ENCODE assay signal across 8 cellular contexts in the genomic region with DNA sequence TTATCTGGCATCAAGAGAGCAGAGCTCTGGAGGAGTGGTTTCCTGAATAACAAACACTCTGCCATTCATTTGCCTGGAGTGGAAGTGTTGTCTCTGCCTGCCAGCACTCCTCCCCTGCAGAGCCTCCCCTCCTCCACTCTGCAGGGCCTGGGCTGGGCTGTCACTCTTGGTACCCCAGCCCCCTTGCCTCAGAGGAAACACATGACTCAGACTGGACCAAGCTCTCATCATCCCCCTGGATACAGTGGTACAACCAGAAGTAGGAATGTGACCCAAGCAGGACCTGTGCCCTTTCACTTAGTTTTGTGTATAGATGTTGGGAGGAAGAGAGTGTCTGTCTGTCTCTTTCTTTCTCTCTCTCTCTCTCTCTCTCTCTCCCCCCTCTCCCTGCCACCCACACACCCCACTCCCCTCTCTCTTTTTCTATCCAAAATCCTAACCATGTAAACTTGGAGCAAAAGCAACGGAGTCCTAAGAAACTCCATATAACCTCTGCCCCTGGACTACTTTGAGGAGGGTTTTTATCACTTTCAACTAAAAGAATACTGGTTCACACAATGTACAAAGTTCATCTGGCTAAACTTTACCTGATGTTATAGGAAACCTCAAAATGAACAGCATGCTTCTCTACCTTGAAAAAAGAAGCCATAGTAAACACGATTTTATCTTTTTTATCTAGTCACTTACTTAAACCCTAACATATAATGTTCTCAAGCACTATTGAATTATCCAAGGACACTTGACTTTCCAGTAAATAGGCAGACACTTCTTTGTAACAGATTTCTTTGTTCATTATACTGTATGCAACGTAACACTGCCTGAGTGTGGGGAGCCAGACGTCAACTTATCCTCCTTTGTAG. TPM values are rescaled to one million over a fixed set of nuclear protein-coding genes. Genes with fewer than 3 reads are reported as not detected.
A peak's percentile ranks its signal among the peaks of the same experiment; 100 is the strongest.
DNase-seq lines count a peak whose midpoint lies in the region; ATAC-seq and TF ChIP-seq lines count a peak whose summit lies in the region.

No MANE protein-coding gene starts in this region.

- ATAC-seq in omental fat pad (ENCODE audit: low FRiP score) = peak; percentile 75
- ATAC-seq in activated T-helper 17 cell treated with anti-CD3 and anti-CD28 coated beads, Interleukin-2, amount 50 U/mL, for 72 hours (replicated peaks) = no peak

- no peaks in the 10 kb centered on the region for H3K9me3 Mint-ChIP-seq in activated CD4-positive, alpha-beta memory T cell treated with anti-CD3 and anti-CD28 coated beads, Interleukin-2, amount 10 ng/mL, durations not matched to agents 7 days and 5 days
- H3K9me3 Mint-ChIP-seq in activated T-helper 17 cell treated with anti-CD3 and anti-CD28 coated beads, Interleukin-2, amount 50 U/mL, for 72 hours = no peaks in the 10 kb centered on the region

- no peak overlapping the region for H3K27ac Mint-ChIP-seq in activated CD4-positive, alpha-beta memory T cell treated with anti-CD3 and anti-CD28 coated beads, Interleukin-2, amount 10 ng/mL, durations not matched to agents 7 days and 5 days
- no peak overlapping the region for H3K27ac Mint-ChIP-seq in activated T-helper 17 cell treated with anti-CD3 and anti-CD28 coated beads, Interleukin-2, amount 50 U/mL, for 72 hours

- H3K4me1 Mint-ChIP-seq in activated CD4-positive, alpha-beta memory T cell treated with anti-CD3 and anti-CD28 coated beads, Interleukin-2, amount 10 ng/mL, durations not matched to agents 7 days and 5 days = no peaks in the 10 kb centered on the region
- H3K4me1 Mint-ChIP-seq in activated T-helper 17 cell treated with anti-CD3 and anti-CD28 coated beads, Interleukin-2, amount 50 U/mL, for 72 hours = no peaks in the 10 kb centered on the region

- DNase-seq in HT1080 (ENCODE audit: low read depth) (peak; percentile 97), RWPE1 (ENCODE audit: low spot score) (peak; percentile 16), foreskin melanocyte (peak; percentile 45), omental fat pad (ENCODE audit: low spot score) (no peak), AG08395 (ENCODE audit: low spot score) (no peak), posterior vena cava (ENCODE audit: low spot score) (no peak)
- no peak for DNase-seq in activated CD4-positive, alpha-beta memory T cell treated with anti-CD3 and anti-CD28 coated beads, Interleukin-2, amount 10 ng/mL, durations not matched to agents 7 days and 5 days

- intact Hi-C loops in posterior vena cava (cut with DNase I) = no loop called here

- TF ChIP-seq CTCF in RWPE1 (conservative IDR thresholded peaks at IDR 0.05; ENCODE audit: low read depth) = no peak
- no peak for TF ChIP-seq CTCF in omental fat pad (IDR thresholded peaks at IDR 0.05)

- H3K36me3 Mint-ChIP-seq in activated CD4-positive, alpha-beta memory T cell treated with anti-CD3 and anti-CD28 coated beads, Interleukin-2, amount 10 ng/mL, durations not matched to agents 7 days and 5 days (ENCODE audit: low read depth) = no peaks in the 10 kb centered on the region
- no peaks in the 10 kb centered on the region for H3K36me3 Mint-ChIP-seq in activated T-helper 17 cell treated with anti-CD3 and anti-CD28 coated beads, Interleukin-2, amount 50 U/mL, for 72 hours (ENCODE audit: low read depth)

- POLR2A ChIA-PET in RWPE1 (lab: Yijun Ruan, JAX; ENCODE audit: low non-redundant PET) = no interaction called here
- POLR2A ChIA-PET in activated CD4-positive, alpha-beta memory T cell treated with anti-CD3 and anti-CD28 coated beads, Interleukin-2, amount 10 ng/mL, durations not matched to agents 7 days and 5 days (lab: Charles Lee) = no interaction called here

- peaks cover 13% of the 10 kb centered on the region for H3K27me3 Mint-ChIP-seq in activated CD4-positive, alpha-beta memory T cell treated with anti-CD3 and anti-CD28 coated beads, Interleukin-2, amount 10 ng/mL, durations not matched to agents 7 days and 5 days
- H3K27me3 Mint-ChIP-seq in activated T-helper 17 cell treated with anti-CD3 and anti-CD28 coated beads, Interleukin-2, amount 50 U/mL, for 72 hours = peaks cover 12% of the 10 kb centered on the region

- H3K4me3 Mint-ChIP-seq in activated CD4-positive, alpha-beta memory T cell treated with anti-CD3 and anti-CD28 coated beads, Interleukin-2, amount 10 ng/mL, durations not matched to agents 7 days and 5 days = no peak overlapping the region
- H3K4me3 Mint-ChIP-seq in activated T-helper 17 cell treated with anti-CD3 and anti-CD28 coated beads, Interleukin-2, amount 50 U/mL, for 72 hours = no peak overlapping the region

- CTCF ChIA-PET in RWPE1 (lab: Yijun Ruan, JAX) = interaction anchor here (0.6 kb wide), 2 partner anchors 26 to 48 kb away, joined by 3 to 4 read pairs; no protein-coding TSS in a partner anchor
- CTCF ChIA-PET in activated CD4-positive, alpha-beta memory T cell treated with anti-CD3 and anti-CD28 coated beads, Interleukin-2, amount 10 ng/mL, durations not matched to agents 7 days and 5 days (lab: Charles Lee) = no interaction called here

- H3K27ac ChIP-seq in RWPE1 = no peak overlapping the region

RNA-seq across cellular contexts. Expression of a gene that starts 43.8 kb away (rescaled TPM):
- total RNA-seq in HT1080 (2014; rRNA removed; shearing (Covaris generic)) = 36.6 and 46.6 TPM in 2 replicates
- polyA plus RNA-seq in HT1080 (2015; cell fraction: cytosol; rRNA removed) = 36.9 and 51.0 TPM in 2 replicates
- polyA plus RNA-seq in HT1080 (2015; cell fraction: nucleus; rRNA removed) = 110 TPM in 2 replicates
- total RNA-seq in omental fat pad = 10 to 100 TPM; 47.5 to 86.9 (median 59.7) TPM
- 10 to 100 TPM; 26.1 TPM for total RNA-seq in posterior vena cava
- total RNA-seq in activated CD4-positive, alpha-beta memory T cell treated with anti-CD3 and anti-CD28 coated beads, Interleukin-2, amount 10 ng/mL, durations not matched to agents 7 days and 5 days = under 1 TPM; 0.35 to 0.50 TPM
- 1 to 10 TPM in 1 of 2 donors, under 1 TPM in 1; 0.50 to 1.5 TPM for total RNA-seq in activated T-helper 17 cell treated with anti-CD3 and anti-CD28 coated beads, Interleukin-2, amount 50 U/mL, for 72 hours

RNA-seq across cellular contexts. Expression of a gene that starts 44.1 kb away (rescaled TPM):
- total RNA-seq in HT1080 (2014; rRNA removed; shearing (Covaris generic)) = 11.9 and 15.4 TPM in 2 replicates
- 17.9 and 25.8 TPM in 2 replicates for polyA plus RNA-seq in HT1080 (2015; cell fraction: cytosol; rRNA removed)
- polyA plus RNA-seq in HT1080 (2015; cell fraction: nucleus; rRNA removed) = 17.7 and 18.6 TPM in 2 replicates
- 10 to 100 TPM; 15.9 to 24.9 (median 19.3) TPM for total RNA-seq in omental fat pad
- 10 to 100 TPM; 15.0 to 19.8 TPM for total RNA-seq in posterior vena cava
- total RNA-seq in activated CD4-positive, alpha-beta memory T cell treated with anti-CD3 and anti-CD28 coated beads, Interleukin-2, amount 10 ng/mL, durations not matched to agents 7 days and 5 days = 10 to 100 TPM; 27.4 to 27.6 TPM
- 10 to 100 TPM; 11.6 to 19.4 TPM for total RNA-seq in activated T-helper 17 cell treated with anti-CD3 and anti-CD28 coated beads, Interleukin-2, amount 50 U/mL, for 72 hours

Comparison
In these comparisons a context has a peak if more than half of its experiments do, and no peak if none do; other contexts are left out.
1. DNase-seq: peak in HT1080 (single experiment), RWPE1 (single experiment) and foreskin melanocyte (single experiment); none in omental fat pad (single experiment), AG08395 (single experiment), posterior vena cava (single experiment) and activated CD4-positive, alpha-beta memory T cell treated with anti-CD3 and anti-CD28 coated beads, Interleukin-2, amount 10 ng/mL, durations not matched to agents 7 days and 5 days (single experiment).
2. RNA of a gene that starts 43.8 kb away (total RNA-seq): 47.5 to 86.9 TPM in omental fat pad, 36.6 to 46.6 TPM in HT1080 and 26.1 TPM in posterior vena cava; 0.50 to 1.5 TPM in activated T-helper 17 cell treated with anti-CD3 and anti-CD28 coated beads, Interleukin-2, amount 50 U/mL, for 72 hours and 0.35 to 0.50 TPM in activated CD4-positive, alpha-beta memory T cell treated with anti-CD3 and anti-CD28 coated beads, Interleukin-2, amount 10 ng/mL, durations not matched to agents 7 days and 5 days; every median in the first group is over 10 times any median in the second.